ENCODE assay signal across 1 cellular context in genomic region chr2:187390891-187391290, GRCh38.
TF ChIP-seq lines count a peak whose summit lies in the region.

No MANE protein-coding gene starts in this region.

TF ChIP-seq in SK-N-SH, 30 proteins besides CTCF, POLR2A, EP300 and RAD21 (continued from another document):
- TF ChIP-seq REST (IDR thresholded peaks at IDR 0.05; ENCODE audit: low read depth, low read length) (no peak), MEF2A (IDR thresholded peaks at IDR 0.05; ENCODE audit: borderline replicate concordance, low read depth) (0 out of 2 replicates have a peak, but pooled peaks have one; percentile 16), SMC3 (IDR thresholded peaks at IDR 0.05; ENCODE audit: low read depth, low read length) (no peak), TCF12 (IDR thresholded peaks at IDR 0.05) (peak; percentile 58), RCOR1 (IDR thresholded peaks at IDR 0.05; ENCODE audit: low read length) (no peak), FOXM1 (IDR thresholded peaks at IDR 0.05; ENCODE audit: low read depth) (no peak), GABPA (IDR thresholded peaks at IDR 0.05; ENCODE audit: low read depth) (no peak), FOXJ3 (CRISPR knock-in tag; IDR thresholded peaks at IDR 0.05) (no peak), TEAD4 (IDR thresholded peaks at IDR 0.05; ENCODE audit: borderline replicate concordance, insufficient read depth) (peak; percentile 29; the same call in 1 of the 2 replicates), TAF1 (IDR thresholded peaks at IDR 0.05; ENCODE audit: borderline replicate concordance, low read depth, low read length) (no peak), USF1 (IDR thresholded peaks at IDR 0.05; ENCODE audit: borderline replicate concordance, low read depth) (peak; percentile 66; the same call in 1 of the 2 replicates), IRF3 (IDR thresholded peaks at IDR 0.05; ENCODE audit: low read depth, low read length) (no peak), POLR2AphosphoS5 (IDR thresholded peaks at IDR 0.05; ENCODE audit: low read depth, low read length) (no peak; the same call in 1 of the 2 replicates), MAX (IDR thresholded peaks at IDR 0.05; ENCODE audit: low read depth) (peak; percentile 94), MXI1 (IDR thresholded peaks at IDR 0.05; ENCODE audit: low read depth, low read length) (no peak), SIN3A (IDR thresholded peaks at IDR 0.05; ENCODE audit: borderline replicate concordance, low read depth, low read length) (no peak), YY1 (IDR thresholded peaks at IDR 0.05; ENCODE audit: low read depth) (peak; percentile 53; the same call in 1 of the 2 replicates)
